9 cellular contexts compared by ENCODE assay signal in the genomic region with DNA sequence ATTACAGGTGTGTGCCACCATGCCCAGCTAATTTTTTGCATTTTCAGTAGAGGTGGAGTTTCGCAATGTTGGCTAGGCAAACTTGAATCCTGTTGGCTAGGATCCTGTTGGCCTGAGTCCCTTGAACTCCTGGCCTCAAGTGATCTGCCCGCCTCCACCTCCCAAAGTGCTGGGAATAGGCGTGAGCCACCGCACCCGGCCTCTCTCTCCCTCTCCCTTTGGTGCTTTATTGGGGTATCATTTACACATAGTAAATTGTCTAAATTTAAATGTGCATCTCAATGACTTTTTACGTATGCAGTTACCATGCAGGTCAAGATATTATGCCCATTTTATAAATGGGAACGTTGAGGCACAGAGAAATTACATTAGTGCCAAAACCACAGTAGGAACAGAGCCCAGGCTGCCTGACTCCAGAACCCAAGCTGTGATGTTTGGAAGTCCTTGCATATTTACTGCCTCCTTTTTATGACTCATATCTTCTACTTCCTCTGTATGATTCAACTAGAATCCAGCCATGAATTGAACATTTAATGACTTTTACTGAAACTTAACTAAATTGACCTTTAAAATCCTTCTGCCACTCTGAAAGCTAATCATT. TPM values are rescaled to one million over a fixed set of nuclear protein-coding genes. Genes with fewer than 3 reads are reported as not detected.
DNase-seq lines count a peak whose midpoint lies in the region; ATAC-seq and TF ChIP-seq lines count a peak whose summit lies in the region.
"Had no signal": no experiment of that assay in that cellular context is flagged by ENCODE, and none has a peak within 500 bp of the region (broad histone marks: within the 10 kb centered on the region; RNA-seq: fewer than 3 reads in every experiment).

No MANE protein-coding gene starts in this region.

- DNase-seq in Calu3: peak; percentile 4
- peak; percentile 85 for DNase-seq in NCI-H226
- DNase-seq in non-pigmented ciliary epithelial cell (ENCODE audit: low read depth): peak; percentile 67
- DNase-seq in posterior cingulate gyrus: no peak
- no peak for DNase-seq in Right ventricle myocardium inferior (ENCODE audit: missing footprints)
- no peak for DNase-seq in GM10248 (ENCODE audit: extremely low spot score)
- no peak for DNase-seq in sciatic nerve (ENCODE audit: low spot score)
- DNase-seq: activated gamma-delta T cell treated with Interleukin-2 at 50 U/mL for 16 hours had no signal

- CTCF ChIA-PET in Calu3 (lab: Charles Lee) (interaction anchor here (0.6 to 0.7 kb wide), 2 partner anchors 55 to 323 kb away, joined by 3 read pairs; no protein-coding TSS in a partner anchor), GM10248 (lab: Yijun Ruan, JAX) (interaction anchor here (1.4 to 2.6 kb wide), 7 partner anchors 9 to 105 kb away, joined by 4 to 10 read pairs (median 7); a partner anchor contains a TSS)

- H3K4me1 Mint-ChIP-seq in Calu3 (ENCODE audit: low read depth, unreplicated experiment) (peaks cover 7% of the 10 kb centered on the region), brain (no peaks in the 10 kb centered on the region)

- intact Hi-C loops in Calu3 (cut with micrococcal nuclease; ENCODE audit: unreplicated experiment) (no loop called here), posterior cingulate gyrus (cut with DNase I) (no loop called here), Right ventricle myocardium inferior (cut with DNase I) (no loop called here), sciatic nerve (cut with DNase I) (no loop called here)

- POLR2A ChIA-PET in GM10248 (lab: Yijun Ruan, JAX): no interaction called here

- H3K27ac Mint-ChIP-seq in Calu3 (ENCODE audit: unreplicated experiment) (peak overlapping the region; percentile 42), brain (peak overlapping the region in 3 of 5 experiments; percentile 31 to 70 (median 34))

- no peaks in the 10 kb centered on the region for H3K36me3 Mint-ChIP-seq in Calu3 (ENCODE audit: insufficient read depth, unreplicated experiment)
- peaks cover 75% of the 10 kb centered on the region for H3K36me3 Mint-ChIP-seq in brain

- H3K4me3 Mint-ChIP-seq in Calu3 (ENCODE audit: low read depth, unreplicated experiment): no peak overlapping the region
- H3K4me3 Mint-ChIP-seq in brain: no peak overlapping the region

- ATAC-seq in Right ventricle myocardium inferior (no peak), sciatic nerve (no peak)

- H3K9me3 Mint-ChIP-seq in Calu3 (ENCODE audit: low read depth, unreplicated experiment) (no peaks in the 10 kb centered on the region), brain (peaks cover 3 to 17% (median 7%) of the 10 kb centered on the region in 5 experiments)

- no peak for TF ChIP-seq CTCF in Calu3 (IDR thresholded peaks at IDR 0.05; ENCODE audit: unreplicated experiment)
- no peak for TF ChIP-seq CTCF in brain (conservative IDR thresholded peaks at IDR 0.05)
- TF ChIP-seq CTCF in GM10248 (IDR thresholded peaks at IDR 0.05; ENCODE audit: control extremely low read depth, extremely low read depth, low read depth, missing control alignments): no peak

- BruUV-seq in Calu3 (replicated peaks; lab: Mats Ljungman, UMichigan): no TSS peak

- H3K27me3 Mint-ChIP-seq in Calu3 (ENCODE audit: unreplicated experiment): no peaks in the 10 kb centered on the region
- no peaks in the 10 kb centered on the region for H3K27me3 Mint-ChIP-seq in brain

RNA-seq across cellular contexts. Expression of a gene that starts 34.0 kb away (rescaled TPM):
- 17.2 and 18.4 TPM in 2 replicates for total RNA-seq in Calu3 (2022)
- polyA plus RNA-seq in brain (ENCODE audit: insufficient read depth, low read depth, low replicate concordance): 4.1 TPM
- total RNA-seq in Right ventricle myocardium inferior: 23.2 TPM
- total RNA-seq in sciatic nerve: 12.5 TPM

RNA-seq across cellular contexts. Expression of a gene that starts 34.3 kb away (rescaled TPM):
- 7.5 and 8.5 TPM in 2 replicates for total RNA-seq in Calu3 (2022)
- polyA plus RNA-seq in brain (ENCODE audit: insufficient read depth, low read depth, low replicate concordance): 4.0 TPM
- 14.7 TPM for total RNA-seq in Right ventricle myocardium inferior
- total RNA-seq in sciatic nerve: 12.9 TPM

RNA-seq across cellular contexts. Expression of a gene that starts 34.4 kb away (rescaled TPM):
- total RNA-seq in Calu3 (2022) (4.9 and 5.7 TPM in 2 replicates), Right ventricle myocardium inferior (10.5 TPM), sciatic nerve (14.0 TPM)
- 19.4 TPM for polyA plus RNA-seq in brain (ENCODE audit: insufficient read depth, low read depth, low replicate concordance)

Comparison
In these comparisons a context has a peak if more than half of its experiments do, and no peak if none do; other contexts are left out.
1. DNase-seq: peak in Calu3 (single experiment), NCI-H226 (single experiment) and non-pigmented ciliary epithelial cell (single experiment); none in posterior cingulate gyrus (0 of 10), Right ventricle myocardium inferior (single experiment), GM10248 (single experiment) and sciatic nerve (single experiment).